8 cellular contexts compared by ENCODE assay signal in the genomic region with DNA sequence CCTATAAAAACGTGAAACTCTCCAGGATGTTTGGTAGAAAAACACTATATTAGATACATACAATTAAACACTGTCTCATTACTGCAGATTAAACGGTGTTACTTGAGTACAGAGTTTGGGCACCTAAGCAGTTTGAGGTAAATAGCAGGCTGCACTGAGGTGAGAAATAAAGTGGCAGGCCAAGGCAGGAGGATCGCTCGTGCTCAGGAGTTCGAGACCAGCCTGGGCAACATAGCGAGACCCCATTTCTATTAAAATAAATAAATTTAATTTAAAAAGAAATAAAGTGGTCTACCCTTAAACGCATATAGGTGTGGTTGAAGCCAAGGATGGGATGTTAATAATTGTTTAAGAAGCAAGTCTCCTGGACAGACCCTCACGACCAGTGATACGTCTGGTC. TPM values are rescaled to one million over a fixed set of nuclear protein-coding genes. Genes with fewer than 3 reads are reported as not detected.
A peak's percentile ranks its signal among the peaks of the same experiment; 100 is the strongest.
DNase-seq lines count a peak whose midpoint lies in the region; ATAC-seq and TF ChIP-seq lines count a peak whose summit lies in the region.

No MANE protein-coding gene starts in this region.

- H3K36me3 ChIP-seq in GM06990 (ENCODE audit: control insufficient read depth, insufficient read depth, low read length), result no peaks in the 10 kb centered on the region; the same call in 1 of the 2 replicates
- no peaks in the 10 kb centered on the region for H3K36me3 ChIP-seq in Peyer's patch
- no peaks in the 10 kb centered on the region for H3K36me3 ChIP-seq in esophagus squamous epithelium
- peaks cover 8 to 9% of the 10 kb centered on the region in 2 experiments for H3K36me3 ChIP-seq in trophoblast cell (ENCODE audit: control insufficient read depth in 1 of 2, insufficient read depth in 2 of 2, low read length in 2 of 2)

- no peak overlapping the region for H2AK5ac ChIP-seq in trophoblast cell (ENCODE audit: low read length)

- TF ChIP-seq CTCF in GM06990 (IDR thresholded peaks at IDR 0.05; ENCODE audit: insufficient read depth, low read length, poor library complexity, severe bottlenecking), result no peak
- TF ChIP-seq CTCF in Peyer's patch (IDR thresholded peaks at IDR 0.05), result no peak
- TF ChIP-seq CTCF in esophagus squamous epithelium (IDR thresholded peaks at IDR 0.05), result no peak

- no peak overlapping the region for H4K12ac ChIP-seq in trophoblast cell (ENCODE audit: low read depth, low read length)

- H3K18ac ChIP-seq in trophoblast cell (ENCODE audit: low read length), result peak overlapping the region; percentile 95

- peak overlapping the region; percentile 90 for H3K9ac ChIP-seq in trophoblast cell (ENCODE audit: low read length)

- intact Hi-C loops in esophagus squamous epithelium (cut with DNase I), result loop anchor here (5.0 kb wide), 1 partner anchor 81 kb away; a partner anchor contains a TSS

- H3K9me3 ChIP-seq in Peyer's patch (no peaks in the 10 kb centered on the region), esophagus squamous epithelium (no peaks in the 10 kb centered on the region), trophoblast cell (ENCODE audit: insufficient read depth, low read depth, low read length) (no peaks in the 10 kb centered on the region)

- peaks cover 12% of the 10 kb centered on the region for H3K79me1 ChIP-seq in trophoblast cell (ENCODE audit: low read length)

- TF ChIP-seq POLR2A in Peyer's patch (IDR thresholded peaks at IDR 0.05) (no peak), esophagus squamous epithelium (IDR thresholded peaks at IDR 0.05) (no peak)

- no peak overlapping the region for H2BK5ac ChIP-seq in trophoblast cell (ENCODE audit: low read depth, low read length, poor library complexity)

- no peak overlapping the region for H2AFZ ChIP-seq in trophoblast cell (ENCODE audit: insufficient read depth, low read length, poor library complexity)

- H3K4me1 ChIP-seq in Peyer's patch, result peaks cover 0 to 6% (median 2%) of the 10 kb centered on the region in 4 donors
- H3K4me1 ChIP-seq in esophagus squamous epithelium, result peaks cover 0 to 18% (median 6%) of the 10 kb centered on the region in 3 donors
- H3K4me1 ChIP-seq in trophoblast cell (ENCODE audit: control insufficient read depth in 1 of 2, insufficient read depth in 2 of 2, low read length in 2 of 2), result peaks cover 0 to 2% of the 10 kb centered on the region in 2 experiments

- DNase-seq in GM06990 (ENCODE audit: extremely low read depth, insufficient read length), result no peak
- DNase-seq in Peyer's patch, result peak in 1 of 3 donors; percentile 37
- no peak for DNase-seq in esophagus squamous epithelium (lab: John Stamatoyannopoulos, UW)
- peak in 1 of 2 donors; percentile 27 for DNase-seq in trophoblast cell
- DNase-seq in NCI-H2107 (lab: John Stamatoyannopoulos, UW), result no peak
- DNase-seq in NCI-H2227 treated with DMSO at 0.1 percent for 48 hours (lab: John Stamatoyannopoulos, UW), result no peak
- DNase-seq in stimulated activated naive CD4-positive, alpha-beta T cell (lab: John Stamatoyannopoulos, UW), result no peak

- no peak for ATAC-seq in GM18511 (IDR thresholded peaks at IDR 0.05; ENCODE audit: unreplicated experiment)

- peak overlapping the region; percentile 88 to 95 (median 91) for H3K27ac ChIP-seq in Peyer's patch
- H3K27ac ChIP-seq in esophagus squamous epithelium, result peak overlapping the region; percentile 91 to 97 (median 95)
- H3K27ac ChIP-seq in trophoblast cell (ENCODE audit: low read depth, low read length), result peak overlapping the region; percentile 92

- H3K4ac ChIP-seq in trophoblast cell (ENCODE audit: low read depth, low read length), result peak overlapping the region; percentile 99

- no peak overlapping the region for H4K8ac ChIP-seq in trophoblast cell (ENCODE audit: low read depth, low read length)

- H3K27me3 ChIP-seq in GM06990 (replicated peaks; ENCODE audit: control insufficient read depth, insufficient read depth, low read length) (no peaks in the 10 kb centered on the region), Peyer's patch (no peaks in the 10 kb centered on the region), esophagus squamous epithelium (no peaks in the 10 kb centered on the region), trophoblast cell (ENCODE audit: insufficient read depth, low read length) (no peaks in the 10 kb centered on the region)

- H3K4me3 ChIP-seq in GM06990 (replicated peaks; ENCODE audit: low read depth, low read length), result peak overlapping the region; percentile 96
- peak overlapping the region; percentile 76 to 90 (median 85) for H3K4me3 ChIP-seq in Peyer's patch
- H3K4me3 ChIP-seq in esophagus squamous epithelium, result peak overlapping the region; percentile 78 to 98 (median 88)
- H3K4me3 ChIP-seq in trophoblast cell (ENCODE audit: low read depth, low read length), result peak overlapping the region; percentile 95

- no peak overlapping the region for H4K91ac ChIP-seq in trophoblast cell (ENCODE audit: low read depth, low read length)

- no peak overlapping the region for H2BK12ac ChIP-seq in trophoblast cell (ENCODE audit: low read length)

- H2BK120ac ChIP-seq in trophoblast cell (ENCODE audit: insufficient read depth, low read length, poor library complexity), result no peak overlapping the region

- no peak overlapping the region for H3K23ac ChIP-seq in trophoblast cell (ENCODE audit: low read length)

- 10 to 11% methylated on average over 9 of the region's 9 CpGs for WGBS in esophagus squamous epithelium, 2 donors
- no CpG with 5 or more reads among the region's 9 CpGs for WGBS in trophoblast cell (ENCODE audit: extremely low coverage, insufficient coverage, insufficient read length)

- peak overlapping the region; percentile 94 for H3K14ac ChIP-seq in trophoblast cell (ENCODE audit: low read length)

- peak overlapping the region; percentile 66 for H3K4me2 ChIP-seq in trophoblast cell (ENCODE audit: low read length)

- peaks cover 19% of the 10 kb centered on the region for H3K79me2 ChIP-seq in trophoblast cell (ENCODE audit: control insufficient read depth, insufficient read depth, low read length, poor library complexity)

RNA-seq across cellular contexts. Expression of a gene that starts 1.2 kb away (rescaled TPM):
- total RNA-seq in Peyer's patch (100 to 1,000 TPM in 1 of 4 donors, 10 to 100 TPM in 3; 39.6 to 337 (median 67.3) TPM), esophagus squamous epithelium (10 to 100 TPM; 35.7 to 73.4 (median 45.6) TPM)
- polyA plus RNA-seq in trophoblast cell (2013), result 90.4 and 90.9 TPM in 2 replicates
